ENCODE assay signal across 31 cellular contexts in the genomic region with DNA sequence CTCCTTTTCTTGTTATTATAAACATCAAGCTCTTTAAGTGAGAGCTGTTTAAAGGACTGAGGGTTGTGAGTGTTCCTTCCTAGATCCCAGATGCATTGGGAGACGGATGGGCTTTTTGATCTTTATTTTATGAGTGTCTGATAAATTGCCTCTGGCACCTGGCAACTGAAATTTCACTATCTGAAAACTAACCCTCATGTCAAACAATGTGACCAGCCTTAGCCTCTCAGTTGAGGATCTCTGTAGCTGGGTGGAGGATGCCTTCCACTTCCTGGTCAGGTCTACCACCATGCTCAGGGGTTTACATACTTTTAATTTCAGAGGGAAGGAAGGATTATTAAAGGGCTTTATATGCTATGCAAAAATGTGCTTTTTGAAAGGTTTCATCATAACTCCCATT.
"Had no signal": no experiment of that assay in that cellular context is flagged by ENCODE, and none has a peak within 500 bp of the region (broad histone marks: within the 10 kb centered on the region; RNA-seq: fewer than 3 reads in every experiment).

No MANE protein-coding gene starts in this region.

- ATAC-seq: activated naive CD4-positive, alpha-beta T cell treated with anti-CD3 and anti-CD28 coated beads, Interleukin-2, amount 50 U/mL, for 72 hours; activated T-cell treated with anti-CD3 and anti-CD28 coated beads, Interleukin-2, amount 50 U/mL, for 4 hours; PC-3 had no signal

- DNase-seq: activated B cell treated with CpG ODN at 0.5 μM for 24 hours; activated CD4-positive, alpha-beta memory T cell treated with anti-CD3 and anti-CD28 coated beads for 36 hours; activated CD4-positive, alpha-beta T cell treated with anti-CD3 and anti-CD28 coated beads for 4 hours; activated CD4-positive, alpha-beta T cell treated with anti-CD3 and anti-CD28 coated beads, Interleukin-2, amount 50 U/mL, for 1 hour; activated CD4-positive, CD25-positive, alpha-beta regulatory T cell treated with anti-CD3 and anti-CD28 coated beads, Interleukin-2, amount 50 U/mL, for 72 hours; activated CD8-positive, alpha-beta memory T cell treated with anti-CD3 and anti-CD28 coated beads, Interleukin-2, amount 50 U/mL, for 4 hours; activated gamma-delta T cell treated with Interleukin-2 at 50 U/mL for 16 hours; activated naive CD4-positive, alpha-beta T cell treated with anti-CD3 and anti-CD28 coated beads for 36 hours; activated T-cell treated with anti-CD3 and anti-CD28 coated beads for 4 hours; activated T-cell treated with anti-CD3 and anti-CD28 coated beads, Interleukin-2, amount 50 U/mL, for 4 hours; anterior cingulate cortex; caudate nucleus; MM.1S; MV-4-11; NCI-H1092; NCI-H1436 treated with DMSO at 0.1 percent for 48 hours; NCI-H1694 treated with DMSO at 0.1 percent for 48 hours; NCI-H2029; NCI-H2171 treated with DMSO at 0.1 percent for 48 hours; NCI-H2227 treated with DMSO at 0.1 percent for 48 hours; NCI-H446 treated with DMSO at 0.1 percent for 48 hours; NCI-H526; NCI-H748 treated with DMSO at 0.1 percent for 48 hours; NK-92 treated with Interleukin-12 subunit alpha and Interleukin-12 subunit beta, amount 100 ng/mL, for 24 hours; PC-3; Right ventricle myocardium superior; SW 1271; T-helper 1 cell; T-helper 2 cell; T-helper 9 cell had no signal
